ENCODE assay signal across 16 cellular contexts in the genomic region with DNA sequence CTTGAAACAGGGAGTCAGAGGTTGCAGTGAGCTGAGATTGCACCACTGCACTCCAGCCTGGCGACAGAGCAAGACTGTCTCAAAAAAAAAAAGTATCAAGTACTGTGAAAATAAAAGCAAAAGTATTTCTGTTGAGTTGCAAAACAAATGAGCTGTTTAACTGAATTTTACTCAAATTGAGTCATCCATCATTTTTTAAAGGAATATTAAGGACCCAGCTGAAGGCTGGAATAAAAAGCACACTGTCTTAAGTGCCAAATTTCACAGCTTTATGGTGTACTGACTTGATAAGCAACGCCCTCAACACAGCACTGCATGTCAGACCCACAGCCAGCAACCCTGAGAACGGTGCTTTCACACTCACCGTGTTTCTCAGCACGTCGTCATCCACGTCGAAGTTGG. TPM values are rescaled to one million over a fixed set of nuclear protein-coding genes. Genes with fewer than 3 reads are reported as not detected.
"Had no signal": no experiment of that assay in that cellular context is flagged by ENCODE, and none has a peak within 500 bp of the region (broad histone marks: within the 10 kb centered on the region; RNA-seq: fewer than 3 reads in every experiment).

No MANE protein-coding gene starts in this region.

- H3K4me1 ChIP-seq: gastrocnemius medialis had no signal

- ATAC-seq: gastrocnemius medialis; mucosa of descending colon; naive thymus-derived CD8-positive, alpha-beta T cell; stimulated activated effector memory CD8-positive, alpha-beta T cell treated with anti-CD3 and anti-CD28 coated beads, Interleukin-12 subunit alpha, Interleukin-12 subunit beta, amount 100 ng/mL, for 72 hours; WTC11 had no signal

- H3K27ac ChIP-seq: gastrocnemius medialis, neutrophil, tibial nerve, vagina had no signal

- H3K4me3 ChIP-seq: gastrocnemius medialis, mucosa of descending colon, smooth muscle cell, tibial nerve, vagina had no signal

- H3K9me3 ChIP-seq: gastrocnemius medialis, mucosa of descending colon, neutrophil, tibial nerve, vagina had no signal

- DNase-seq: activated CD4-positive, alpha-beta T cell treated with anti-CD3 and anti-CD28 coated beads, Interleukin-2, amount 10 ng/mL, durations not matched to agents 24 days and 14 days; activated naive CD4-positive, alpha-beta T cell treated with anti-CD3 and anti-CD28 coated beads for 36 hours; central memory CD4-positive, alpha-beta T cell; erythroblast; gastrocnemius medialis; hypothalamus; mammary epithelial cell; mucosa of descending colon; naive thymus-derived CD8-positive, alpha-beta T cell; T-helper 9 cell had no signal

- H3K27me3 ChIP-seq: gastrocnemius medialis, neutrophil, tibial nerve, vagina had no signal

RNA-seq across cellular contexts. Expression of a gene that starts 57.9 kb away (rescaled TPM):
- polyA plus RNA-seq: mammary epithelial cell had no signal
